8 cellular contexts compared by ENCODE assay signal in genomic region chr6:21588812-21589811, GRCh38. TPM values are rescaled to one million over a fixed set of nuclear protein-coding genes. Genes with fewer than 3 reads are reported as not detected.
DNase-seq lines count a peak whose midpoint lies in the region; ATAC-seq and TF ChIP-seq lines count a peak whose summit lies in the region.

No MANE protein-coding gene starts in this region.

- under 1% methylated on average over 31 of the region's 42 CpGs for WGBS in mammary epithelial cell (ENCODE audit: low coverage, missing lambda C conversion rate)

- H3K4me3 ChIP-seq in WERI-Rb-1 (ENCODE audit: low read depth, low read length) (peak overlapping the region; percentile 80), mammary epithelial cell (replicated peaks in 1 of 3; ENCODE audit: insufficient read depth in 1 of 3, low read depth in 2 of 3, low read length in 3 of 3) (peak overlapping the region; percentile 54 to 69 (median 62))

- H4K20me1 ChIP-seq in mammary epithelial cell (ENCODE audit: insufficient read depth, low read length): no peaks in the 10 kb centered on the region

- H3K4me2 ChIP-seq in mammary epithelial cell (ENCODE audit: insufficient read depth, low read depth, low read length): peak overlapping the region; percentile 97

- H3K79me2 ChIP-seq in mammary epithelial cell (ENCODE audit: insufficient read depth, low read length): peaks cover 5% of the 10 kb centered on the region

- TF ChIP-seq CTCF in WERI-Rb-1 (IDR thresholded peaks at IDR 0.05; ENCODE audit: low read depth, low read length): peak; percentile 99
- TF ChIP-seq CTCF in mammary epithelial cell (conservative IDR thresholded peaks at IDR 0.05 in 1 of 2, IDR thresholded peaks at IDR 0.05 in 1 of 2; ENCODE audit: extremely low read depth in 1 of 2, insufficient read depth in 1 of 2, low read depth in 1 of 2, low read length in 2 of 2): peak; percentile 69 to 95

- peak overlapping the region; percentile 96 for H2AFZ ChIP-seq in mammary epithelial cell (ENCODE audit: low read depth, low read length)

- H3K27ac ChIP-seq in WERI-Rb-1 (peak overlapping the region; percentile 91), mammary epithelial cell (ENCODE audit: insufficient read depth, low read depth, low read length) (peak overlapping the region; percentile 78)

- DNase-seq in AG08396 (ENCODE audit: low spot score) (peak; percentile 84), NCI-H2171 (lab: John Stamatoyannopoulos, UW) (peak; percentile 88), WERI-Rb-1 (peak; percentile 97), mammary epithelial cell (peak; percentile 82), inferior parietal cortex (ENCODE audit: extremely low spot score) (peak; percentile 84)
- DNase-seq in stimulated activated CD4-positive, alpha-beta T cell treated with anti-CD3 and anti-CD28 coated beads, Interleukin-12 subunit alpha, Interleukin-12 subunit beta, amount 100 ng/mL, for 24 hours (ENCODE audit: low read depth in 2 of 2): peak; percentile 64 to 82

- H3K27me3 ChIP-seq in WERI-Rb-1 (ENCODE audit: insufficient read depth, low read depth, severe bottlenecking) (no peaks in the 10 kb centered on the region), mammary epithelial cell (ENCODE audit: insufficient read depth, low read length) (no peaks in the 10 kb centered on the region)

- dilution Hi-C loops in mammary epithelial cell (cut with HindIII; ENCODE audit: low sequenced_read_pairs): no loop called here

- H3K36me3 ChIP-seq in WERI-Rb-1: no peaks in the 10 kb centered on the region; the same call in 1 of the 2 replicates
- H3K36me3 ChIP-seq in mammary epithelial cell (ENCODE audit: insufficient read depth, low read length): no peaks in the 10 kb centered on the region

- H3K4me1 ChIP-seq in mammary epithelial cell (ENCODE audit: insufficient read depth, low read length): peaks cover 26% of the 10 kb centered on the region

- intact Hi-C loops in mammary epithelial cell (cut with micrococcal nuclease): loop anchor here (1.0 to 5.0 kb wide), 9 partner anchors 187 to 1297 kb away; no protein-coding TSS in a partner anchor

- peak overlapping the region; percentile 82 for H3K9ac ChIP-seq in mammary epithelial cell (ENCODE audit: insufficient read depth, low read length)

- peak; percentile 35 for ATAC-seq in GM18870 (IDR thresholded peaks at IDR 0.05; ENCODE audit: unreplicated experiment)
- ATAC-seq in HG03103 (IDR thresholded peaks at IDR 0.05; ENCODE audit: low read depth, unreplicated experiment): peak; percentile 8

- H3K9me3 ChIP-seq in WERI-Rb-1 (ENCODE audit: severe bottlenecking) (no peaks in the 10 kb centered on the region), mammary epithelial cell (replicated peaks; ENCODE audit: insufficient read depth, low read length) (no peaks in the 10 kb centered on the region)

- in situ Hi-C loops in mammary epithelial cell (cut with MboI; ENCODE audit: low sequenced_read_pairs in 2 of 2): loop anchor here (10.0 to 25.0 kb wide), 3 partner anchors 714 to 1024 kb away; no protein-coding TSS in a partner anchor

- CTCF ChIA-PET in mammary epithelial cell (lab: Charles Lee; ENCODE audit: low non-redundant PET): interaction anchor here (0.6 to 0.7 kb wide), 3 partner anchors 8 to 882 kb away, joined by 4 to 9 read pairs (median 5); no protein-coding TSS in a partner anchor

- BruUV-seq in mammary epithelial cell (replicated peaks; lab: Mats Ljungman, UMichigan): no TSS peak

RNA-seq across cellular contexts. Expression of gene SOX4, which starts 4.4 kb away (rescaled TPM):
- total RNA-seq in mammary epithelial cell: 10 to 100 TPM; 22.3 to 64.8 TPM
- 6.2 TPM for polyA plus RNA-seq in mammary epithelial cell
- 9.2 TPM for polyA minus RNA-seq in mammary epithelial cell

Comparison
In these comparisons a context has a peak if more than half of its experiments do, and no peak if none do; other contexts are left out.
1. Peak in every context shown above with its lines: DNase-seq, ATAC-seq, H3K4me3 ChIP-seq and H3K27ac ChIP-seq.